In genomic region chr10:95873651-95874050, GRCh38 we compare ENCODE assay signal across 16 cellular contexts. TPM values are rescaled to one million over a fixed set of nuclear protein-coding genes. Genes with fewer than 3 reads are reported as not detected.
A peak's percentile ranks its signal among the peaks of the same experiment; 100 is the strongest.
DNase-seq lines count a peak whose midpoint lies in the region; ATAC-seq and TF ChIP-seq lines count a peak whose summit lies in the region.
"Had no signal": no experiment of that assay in that cellular context is flagged by ENCODE, and none has a peak within 500 bp of the region (broad histone marks: within the 10 kb centered on the region; RNA-seq: fewer than 3 reads in every experiment).

No MANE protein-coding gene starts in this region.

- H3K36me3 Mint-ChIP-seq in activated B cell treated with CpG ODN at 0.5 μM for 24 hours (ENCODE audit: low read depth) (peaks cover 52% of the 10 kb centered on the region), naive B cell (peaks cover 30 to 45% of the 10 kb centered on the region in 2 donors)

- H3K27me3 ChIP-seq in mammary epithelial cell (ENCODE audit: insufficient read depth, low read length) = no peaks in the 10 kb centered on the region
- no peaks in the 10 kb centered on the region for H3K27me3 ChIP-seq in breast epithelium

- H3K79me2 ChIP-seq in mammary epithelial cell (ENCODE audit: insufficient read depth, low read length) = no peaks in the 10 kb centered on the region

- no peak for TF ChIP-seq CTCF in mammary epithelial cell (conservative IDR thresholded peaks at IDR 0.05 in 1 of 2, IDR thresholded peaks at IDR 0.05 in 1 of 2; ENCODE audit: extremely low read depth in 1 of 2, insufficient read depth in 1 of 2, low read depth in 1 of 2, low read length in 2 of 2)
- TF ChIP-seq CTCF in breast epithelium (IDR thresholded peaks at IDR 0.05) = no peak
- no peak for TF ChIP-seq CTCF in activated B cell treated with CpG ODN at 0.5 μM for 24 hours (IDR thresholded peaks at IDR 0.05)

- H3K36me3 ChIP-seq in mammary epithelial cell (ENCODE audit: insufficient read depth, low read length) (peaks cover 3% of the 10 kb centered on the region), breast epithelium (no peaks in the 10 kb centered on the region)

- no peak overlapping the region for H3K4me2 ChIP-seq in mammary epithelial cell (ENCODE audit: insufficient read depth, low read depth, low read length)

- H2AFZ ChIP-seq in mammary epithelial cell (ENCODE audit: low read depth, low read length) = no peak overlapping the region

- CTCF ChIA-PET in mammary epithelial cell (lab: Charles Lee; ENCODE audit: low non-redundant PET) (no interaction called here), activated B cell treated with CpG ODN at 0.5 μM for 24 hours (lab: Charles Lee) (interaction anchor here (2.2 to 2.8 kb wide), 2 partner anchors 9 to 181 kb away, joined by 9 to 13 read pairs; partner anchors contain the start of gene TCTN3)

- TSS peak; percentile 18 for BruUV-seq in mammary epithelial cell (replicated peaks; lab: Mats Ljungman, UMichigan)

- H4K20me1 ChIP-seq in mammary epithelial cell (ENCODE audit: insufficient read depth, low read length) = no peaks in the 10 kb centered on the region

- dilution Hi-C loops in mammary epithelial cell (cut with HindIII; ENCODE audit: low sequenced_read_pairs) = no loop called here

- in situ Hi-C loops in mammary epithelial cell (cut with MboI; ENCODE audit: low sequenced_read_pairs in 2 of 2) = no loop called here

- no peak overlapping the region for H3K27ac ChIP-seq in mammary epithelial cell (ENCODE audit: insufficient read depth, low read depth, low read length)
- no peak overlapping the region for H3K27ac ChIP-seq in breast epithelium

- H3K4me3 Mint-ChIP-seq in activated B cell treated with CpG ODN at 0.5 μM for 24 hours = no peak overlapping the region
- H3K4me3 Mint-ChIP-seq in naive B cell = no peak overlapping the region
- H3K4me3 Mint-ChIP-seq: CD8-positive, alpha-beta memory T cell; HFFc6 had no signal

- H3K27ac Mint-ChIP-seq in activated B cell treated with CpG ODN at 0.5 μM for 24 hours = peak overlapping the region; percentile 73
- peak overlapping the region; percentile 13 to 95 (median 85) for H3K27ac Mint-ChIP-seq in naive B cell
- H3K27ac Mint-ChIP-seq: HFFc6 had no signal

- TF ChIP-seq POLR2A in breast epithelium (IDR thresholded peaks at IDR 0.05) = no peak

- H3K4me1 ChIP-seq in mammary epithelial cell (ENCODE audit: insufficient read depth, low read length) = no peaks in the 10 kb centered on the region
- H3K4me1 ChIP-seq in breast epithelium = no peaks in the 10 kb centered on the region
- H3K4me1 ChIP-seq: Caco-2, HAP-1 had no signal

- H3K4me3 ChIP-seq in mammary epithelial cell (replicated peaks in 1 of 3; ENCODE audit: insufficient read depth in 1 of 3, low read depth in 2 of 3, low read length in 3 of 3) (no peak overlapping the region), breast epithelium (no peak overlapping the region)
- H3K4me3 ChIP-seq: HAP-1 had no signal

- intact Hi-C loops in mammary epithelial cell (cut with micrococcal nuclease) = no loop called here
- intact Hi-C loops in breast epithelium (cut with DNase I; ENCODE audit: low total_unique reads) = no loop called here
- intact Hi-C loops in activated B cell treated with CpG ODN at 0.5 μM for 24 hours (cut with micrococcal nuclease) = no loop called here

- H3K9me3 ChIP-seq in mammary epithelial cell (replicated peaks; ENCODE audit: insufficient read depth, low read length) (no peaks in the 10 kb centered on the region), breast epithelium (no peaks in the 10 kb centered on the region)
- H3K9me3 ChIP-seq: Caco-2, HAP-1 had no signal

- no peaks in the 10 kb centered on the region for H3K27me3 Mint-ChIP-seq in activated B cell treated with CpG ODN at 0.5 μM for 24 hours
- no peaks in the 10 kb centered on the region for H3K27me3 Mint-ChIP-seq in naive B cell
- H3K27me3 Mint-ChIP-seq: CD8-positive, alpha-beta memory T cell had no signal

- ATAC-seq in activated B cell treated with CpG ODN at 0.5 μM for 24 hours (ENCODE audit: low read depth) (no peak), naive B cell (ENCODE audit: low read depth in 2 of 2) (peak; percentile 43 to 67), HG02840 (IDR thresholded peaks at IDR 0.05; ENCODE audit: low FRiP score, unreplicated experiment) (no peak), GM21381 (IDR thresholded peaks at IDR 0.05; ENCODE audit: unreplicated experiment) (no peak), HG02852 (IDR thresholded peaks at IDR 0.05; ENCODE audit: unreplicated experiment) (no peak)

- DNase-seq in mammary epithelial cell = no peak
- no peak for DNase-seq in breast epithelium (ENCODE audit: low spot score in 2 of 2)
- DNase-seq in activated B cell treated with CpG ODN at 0.5 μM for 24 hours = no peak
- DNase-seq in naive B cell = peak; percentile 7
- DNase-seq in NK-92 (lab: John Stamatoyannopoulos, UW; ENCODE audit: unreplicated experiment) = no peak
- DNase-seq: 8988T; Caco-2; CD8-positive, alpha-beta memory T cell; DMS53; GF-D8; HFFc6; KBM-7 had no signal

- peaks cover 10% of the 10 kb centered on the region for H3K4me1 Mint-ChIP-seq in activated B cell treated with CpG ODN at 0.5 μM for 24 hours
- peaks cover 11 to 16% (median 15%) of the 10 kb centered on the region in 3 donors for H3K4me1 Mint-ChIP-seq in naive B cell
- H3K4me1 Mint-ChIP-seq: CD8-positive, alpha-beta memory T cell had no signal

- POLR2A ChIA-PET in activated B cell treated with CpG ODN at 0.5 μM for 24 hours (lab: Charles Lee) = interaction anchor here (1.2 kb wide), 1 partner anchor 9 kb away, joined by 3 read pairs; no protein-coding TSS in a partner anchor

- H3K9me3 Mint-ChIP-seq in activated B cell treated with CpG ODN at 0.5 μM for 24 hours = no peaks in the 10 kb centered on the region
- H3K9me3 Mint-ChIP-seq in naive B cell = peaks cover 0 to 13% (median 4%) of the 10 kb centered on the region in 7 donors
- H3K9me3 Mint-ChIP-seq: CD8-positive, alpha-beta memory T cell; HFFc6 had no signal

- 98% methylated on average over 4 of the region's 4 CpGs for WGBS in mammary epithelial cell (ENCODE audit: low coverage, missing lambda C conversion rate)

- H3K9ac ChIP-seq in mammary epithelial cell (ENCODE audit: insufficient read depth, low read length) = no peak overlapping the region

RNA-seq across cellular contexts. Expression of gene CC2D2B, which starts 34.1 kb away (rescaled TPM):
- under 1 TPM in 1 of 2 donors, not detected in 1; 0.33 TPM for total RNA-seq in mammary epithelial cell
- 0.08 TPM for polyA plus RNA-seq in mammary epithelial cell
- polyA minus RNA-seq in mammary epithelial cell = not detected
- 1 to 10 TPM in 2 of 3 donors, under 1 TPM in 1; 0.96 to 2.9 (median 2.0) TPM for total RNA-seq in breast epithelium
- 1.2 and 2.0 TPM in 2 replicates for total RNA-seq in activated B cell treated with CpG ODN at 0.5 μM for 24 hours
- under 1 TPM in 3 of 6 donors, not detected in 3; 0.20 to 0.37 (median 0.22) TPM for polyA plus RNA-seq in naive B cell (ENCODE audit: low read depth in 6 of 6)
- total RNA-seq: CD8-positive, alpha-beta memory T cell; HFFc6 had no signal
- polyA plus RNA-seq: CD8-positive, alpha-beta memory T cell had no signal

Comparison
In these comparisons a context has a peak if more than half of its experiments do, and no peak if none do; other contexts are left out.
1. ATAC-seq: peak in naive B cell (2 of 2); none in activated B cell treated with CpG ODN at 0.5 μM for 24 hours (single experiment), HG02840 (single experiment), GM21381 (single experiment) and HG02852 (single experiment).